ENCODE assay signal across 13 cellular contexts in genomic region chr3:150132101-150132749, GRCh38.
A peak's percentile ranks its signal among the peaks of the same experiment; 100 is the strongest.
DNase-seq lines count a peak whose midpoint lies in the region; TF ChIP-seq lines count a peak whose summit lies in the region.
"Had no signal": no experiment of that assay in that cellular context is flagged by ENCODE, and none has a peak within 500 bp of the region (broad histone marks: within the 10 kb centered on the region; RNA-seq: fewer than 3 reads in every experiment).

No MANE protein-coding gene starts in this region.

- TF ChIP-seq CTCF in GM13977 (IDR thresholded peaks at IDR 0.05; ENCODE audit: extremely low read depth, insufficient read depth, missing control alignments) (no peak), epithelial cell of esophagus (IDR thresholded peaks at IDR 0.05; ENCODE audit: insufficient read depth, low read depth, low read length, missing control alignments) (no peak)

- no peak overlapping the region for H3K18ac ChIP-seq in neuronal stem cell (ENCODE audit: low read length)

- peaks cover 5 to 10% of the 10 kb centered on the region in 2 donors for H3K4me1 ChIP-seq in neuronal stem cell (ENCODE audit: control insufficient read depth in 2 of 2, insufficient read depth in 1 of 2, low read depth in 1 of 2, low read length in 2 of 2)
- H3K4me1 ChIP-seq: parathyroid adenoma, suprapubic skin had no signal

- H3K79me1 ChIP-seq in neuronal stem cell (ENCODE audit: low read depth, low read length): no peaks in the 10 kb centered on the region

- H4K91ac ChIP-seq in neuronal stem cell (ENCODE audit: low read depth, low read length, poor library complexity): no peak overlapping the region

- H3K36me3 ChIP-seq in neuronal stem cell (replicated peaks in 1 of 2; ENCODE audit: control insufficient read depth in 2 of 2, insufficient read depth in 2 of 2, low read length in 2 of 2): no peaks in the 10 kb centered on the region
- H3K36me3 ChIP-seq: suprapubic skin had no signal

- peak; percentile 17 for DNase-seq in GM13977 (ENCODE audit: low spot score)
- peak; percentile 39 for DNase-seq in HEK293T (ENCODE audit: extremely low spot score)
- DNase-seq in NOMO-1 treated with DMSO at 0.1 percent for 48 hours (lab: John Stamatoyannopoulos, UW; ENCODE audit: unreplicated experiment): peak; percentile 77
- peak; percentile 27 for DNase-seq in epithelial cell of esophagus (ENCODE audit: low read depth)
- no peak for DNase-seq in NCI-H128 (lab: John Stamatoyannopoulos, UW; ENCODE audit: unreplicated experiment)
- no peak for DNase-seq in stimulated activated CD4-positive, alpha-beta T cell treated with anti-CD3 and anti-CD28 coated beads, Interleukin-2, amount 100 ng/mL, for 24 hours
- DNase-seq in neuronal stem cell (ENCODE audit: low spot score): no peak
- DNase-seq in CD1c-positive myeloid dendritic cell (ENCODE audit: extremely low spot score): no peak
- DNase-seq: activated effector memory CD4-positive, alpha-beta T cell treated with anti-CD3 and anti-CD28 coated beads, Interleukin-2, amount 50 U/mL, for 16 hours; NCI-H187; stimulated activated CD4-positive, alpha-beta T cell treated with anti-CD3 and anti-CD28 coated beads, Interleukin-2, amount 100 ng/mL, for 48 hours had no signal

- H3K4me2 ChIP-seq in neuronal stem cell (ENCODE audit: insufficient read depth, low read length, poor library complexity, severe bottlenecking): no peak overlapping the region

- POLR2A ChIA-PET in HEK293T (lab: Yijun Ruan, JAX): interaction anchor here (0.8 to 1.6 kb wide), 2 partner anchors 35 to 161 kb away, joined by 3 to 4 read pairs; no protein-coding TSS in a partner anchor

- no peak overlapping the region for H3K4ac ChIP-seq in neuronal stem cell (ENCODE audit: low read length)

- H3K27me3 ChIP-seq in neuronal stem cell (ENCODE audit: control insufficient read depth in 3 of 3, insufficient read depth in 3 of 3, low read depth in 1 of 3, low read length in 3 of 3): no peaks in the 10 kb centered on the region
- H3K27me3 ChIP-seq: suprapubic skin had no signal

- H3K4me3 ChIP-seq in epithelial cell of esophagus (ENCODE audit: low read length): no peak overlapping the region
- no peak overlapping the region for H3K4me3 ChIP-seq in neuronal stem cell (ENCODE audit: low read length in 2 of 2)
- H3K4me3 ChIP-seq: suprapubic skin had no signal

- CTCF ChIA-PET in HEK293T (lab: Yijun Ruan, JAX): interaction anchor here (0.5 kb wide), 1 partner anchor 819 kb away, joined by 4 read pairs; no protein-coding TSS in a partner anchor

- H2BK12ac ChIP-seq in neuronal stem cell (ENCODE audit: low read length): no peak overlapping the region

- H2BK120ac ChIP-seq in neuronal stem cell (ENCODE audit: low read depth, low read length): no peak overlapping the region

- H2AK5ac ChIP-seq in neuronal stem cell (ENCODE audit: low read depth, low read length): no peak overlapping the region

- H2BK5ac ChIP-seq in neuronal stem cell (ENCODE audit: low read length): no peak overlapping the region

- no CpG with 5 or more reads among the region's 6 CpGs for WGBS in neuronal stem cell (ENCODE audit: extremely low coverage in 2 of 2, insufficient read length in 2 of 2, insufficient replicate concordance in 1 of 2), 2 donors

- H3K23ac ChIP-seq in neuronal stem cell (ENCODE audit: low read depth, low read length, poor library complexity): no peak overlapping the region

- no peak overlapping the region for H3K14ac ChIP-seq in neuronal stem cell (ENCODE audit: low read length)

- no peak overlapping the region for H4K8ac ChIP-seq in neuronal stem cell (ENCODE audit: low read depth, low read length)

- H2AFZ ChIP-seq in neuronal stem cell (ENCODE audit: low read length): no peak overlapping the region
- H2AFZ ChIP-seq: parathyroid adenoma had no signal

- H3K9ac ChIP-seq in neuronal stem cell (ENCODE audit: low read depth, low read length, poor library complexity): no peak overlapping the region
- H3K9ac ChIP-seq: parathyroid adenoma had no signal

- H2BK15ac ChIP-seq in neuronal stem cell (ENCODE audit: low read length): no peak overlapping the region

- in situ Hi-C loops in GM13977 (cut with MboI; ENCODE audit: low pct_unique_long_range_greater_than_20kb, low sequenced_read_pairs, unreplicated experiment): no loop called here

- H3K27ac ChIP-seq in neuronal stem cell (replicated peaks; ENCODE audit: low read length): no peak overlapping the region
- H3K27ac ChIP-seq: parathyroid adenoma, suprapubic skin had no signal

- no peaks in the 10 kb centered on the region for H3K9me3 ChIP-seq in neuronal stem cell (replicated peaks in 1 of 2; ENCODE audit: control insufficient read depth in 2 of 2, insufficient read depth in 1 of 2, low read depth in 1 of 2, low read length in 2 of 2)
- H3K9me3 ChIP-seq: suprapubic skin had no signal

TF ChIP-seq in HEK293T, 16 proteins besides CTCF, POLR2A, EP300 and RAD21:
- TF ChIP-seq SUZ12 (IDR thresholded peaks at IDR 0.05): no peak
- no peak for TF ChIP-seq BHLHE40 (IDR thresholded peaks at IDR 0.05; ENCODE audit: borderline replicate concordance)
- 0 out of 2 replicates have a peak, but pooled peaks have one; percentile 22 for TF ChIP-seq L3MBTL2 (conservative IDR thresholded peaks at IDR 0.05)
- no peak for TF ChIP-seq FOXM1 (IDR thresholded peaks at IDR 0.05; ENCODE audit: borderline replicate concordance)
- TF ChIP-seq ELF4 (IDR thresholded peaks at IDR 0.05): no peak

Comparison
In these comparisons a context has a peak if more than half of its experiments do, and no peak if none do; other contexts are left out.
1. DNase-seq: peak in GM13977 (single experiment), HEK293T (single experiment), NOMO-1 treated with DMSO at 0.1 percent for 48 hours (single experiment) and epithelial cell of esophagus (single experiment); none in NCI-H128 (single experiment), stimulated activated CD4-positive, alpha-beta T cell treated with anti-CD3 and anti-CD28 coated beads, Interleukin-2, amount 100 ng/mL, for 24 hours (0 of 2), neuronal stem cell (single experiment) and CD1c-positive myeloid dendritic cell (single experiment).